22 cellular contexts compared by ENCODE assay signal in genomic region chr2:119317556-119317955, GRCh38. TPM values are rescaled to one million over a fixed set of nuclear protein-coding genes. Genes with fewer than 3 reads are reported as not detected.
DNase-seq lines count a peak whose midpoint lies in the region; ATAC-seq, FAIRE-seq and TF ChIP-seq lines count a peak whose summit lies in the region.
"Had no signal": no experiment of that assay in that cellular context is flagged by ENCODE, and none has a peak within 500 bp of the region (broad histone marks: within the 10 kb centered on the region; RNA-seq: fewer than 3 reads in every experiment).

No MANE protein-coding gene starts in this region.

- POLR2A ChIA-PET in HepG2 (lab: Yijun Ruan, JAX): no interaction called here

- in situ Hi-C loops in HepG2 (cut with HindIII; ENCODE audit: extremely low pct_ligation_motif_present, low pct_unique_long_range_greater_than_20kb): loop anchor here (10.0 kb wide), 1 partner anchor 433 kb away; no protein-coding TSS in a partner anchor

- TF ChIP-seq EP300 in HepG2 (IDR thresholded peaks at IDR 0.05; ENCODE audit: low read depth in 2 of 2, low read length in 2 of 2) (no peak), HepG2 (CRISPR knock-in tag; IDR thresholded peaks at IDR 0.05; ENCODE audit: borderline replicate concordance) (no peak)

- TF ChIP-seq CTCF in HepG2 (CRISPR knock-in tag; IDR thresholded peaks at IDR 0.05) (no peak), right lobe of liver (IDR thresholded peaks at IDR 0.05) (no peak), parathyroid adenoma (IDR thresholded peaks at IDR 0.05) (no peak)

- H2AFZ ChIP-seq in HepG2 (ENCODE audit: low read length): no peak overlapping the region
- H2AFZ ChIP-seq in parathyroid adenoma: no peak overlapping the region

- no peak for TF ChIP-seq POLR2A in HepG2 (IDR thresholded peaks at IDR 0.05; ENCODE audit: insufficient read depth in 1 of 2, low read depth in 2 of 2, low read length in 2 of 2)
- no peak for TF ChIP-seq POLR2A in right lobe of liver (IDR thresholded peaks at IDR 0.05)

- no peak overlapping the region for H3K27ac ChIP-seq in HepG2 (ENCODE audit: extremely low read length, insufficient read depth, low read length)
- no peak overlapping the region for H3K27ac ChIP-seq in right lobe of liver
- H3K27ac ChIP-seq in parathyroid adenoma: peak overlapping the region; percentile 71

- TF ChIP-seq RAD21 in HepG2 (CRISPR knock-in tag; IDR thresholded peaks at IDR 0.05): no peak

- H3K9ac ChIP-seq in HepG2 (ENCODE audit: insufficient read depth, low read depth, low read length) (no peak overlapping the region), adipocyte (ENCODE audit: low read length) (peak overlapping the region; percentile 56), parathyroid adenoma (no peak overlapping the region)

- H3K27me3 ChIP-seq in HepG2 (ENCODE audit: control insufficient read depth in 1 of 2, insufficient read depth in 2 of 2, low read length in 2 of 2) (no peaks in the 10 kb centered on the region), right lobe of liver (no peaks in the 10 kb centered on the region), adipocyte (replicated peaks; ENCODE audit: control insufficient read depth, insufficient read depth, low read length) (no peaks in the 10 kb centered on the region), parathyroid adenoma (ENCODE audit: control insufficient read depth, insufficient read depth, low read length) (no peaks in the 10 kb centered on the region)
- H3K27me3 ChIP-seq: BE2C had no signal

- H4K20me1 ChIP-seq in HepG2 (ENCODE audit: insufficient read depth, low read length): no peaks in the 10 kb centered on the region

- no TSS peak for BruUV-seq in HepG2 (replicated peaks; lab: Mats Ljungman, UMichigan)

- H3K4me2 ChIP-seq in HepG2 (ENCODE audit: low read depth, low read length): no peak overlapping the region
- H3K4me2 ChIP-seq in parathyroid adenoma (ENCODE audit: low read length): peak overlapping the region; percentile 65

- no peaks in the 10 kb centered on the region for H3K36me3 ChIP-seq in HepG2 (replicated peaks in 1 of 2; ENCODE audit: control insufficient read depth in 1 of 2, insufficient read depth in 2 of 2, low read length in 2 of 2)
- no peaks in the 10 kb centered on the region for H3K36me3 ChIP-seq in right lobe of liver
- no peaks in the 10 kb centered on the region for H3K36me3 ChIP-seq in adipocyte (ENCODE audit: control insufficient read depth, insufficient read depth, low read length, severe bottlenecking)
- no peaks in the 10 kb centered on the region for H3K36me3 ChIP-seq in parathyroid adenoma (ENCODE audit: control insufficient read depth, insufficient read depth, low read length)
- H3K36me3 ChIP-seq: BE2C had no signal

- 95% methylated on average over 1 of the region's 1 CpG for WGBS in HepG2 (ENCODE audit: low lambda C conversion rate)
- 87% methylated on average over 1 of the region's 1 CpG for WGBS in right lobe of liver (ENCODE audit: insufficient coverage, low coverage, low lambda C conversion rate, missing lambda C conversion rate)

- CTCF ChIA-PET in HepG2 (lab: Yijun Ruan, JAX; ENCODE audit: low intra/inter-chr PET ratio, low total read pairs): no interaction called here

- DNase-seq in HepG2 (ENCODE audit: low spot score) (no peak), right lobe of liver (no peak), adipocyte (ENCODE audit: low read depth) (no peak), NCI-H2107 treated with DMSO at 0.1 percent for 48 hours (lab: John Stamatoyannopoulos, UW; ENCODE audit: unreplicated experiment) (no peak), AG20443 (ENCODE audit: low spot score) (no peak), NCI-H345 (lab: John Stamatoyannopoulos, UW) (no peak)
- DNase-seq: 8988T; BE2C; C1 segment of cervical spinal cord; CD4-positive, CD25-positive, alpha-beta regulatory T cell; CD8-positive, alpha-beta memory T cell; COR-L47; DMS 273 treated with DMSO at 0.1 percent for 48 hours; DMS53; GDM1; GOT3; H9; KBM-7 had no signal

- H3K9me3 ChIP-seq in HepG2 (ENCODE audit: low read length) (no peaks in the 10 kb centered on the region), right lobe of liver (no peaks in the 10 kb centered on the region), adipocyte (ENCODE audit: control insufficient read depth, low read length) (no peaks in the 10 kb centered on the region), parathyroid adenoma (ENCODE audit: control insufficient read depth, low read length) (no peaks in the 10 kb centered on the region)
- H3K9me3 ChIP-seq: BE2C had no signal

- intact Hi-C loops in HepG2 (cut with micrococcal nuclease; ENCODE audit: unreplicated experiment) (no loop called here), right lobe of liver (cut with DNase I) (no loop called here)

- ATAC-seq in HepG2: no peak
- no peak for ATAC-seq in right lobe of liver
- no peak for ATAC-seq in HG02798 (IDR thresholded peaks at IDR 0.05; ENCODE audit: poor library complexity, unreplicated experiment)

- H3K4me3 ChIP-seq in HepG2 (replicated peaks in 1 of 3; ENCODE audit: insufficient read depth in 1 of 3, low read depth in 2 of 3, low read length in 3 of 3): no peak overlapping the region
- no peak overlapping the region for H3K4me3 ChIP-seq in right lobe of liver
- H3K4me3 ChIP-seq in adipocyte (ENCODE audit: low read length): no peak overlapping the region
- peak overlapping the region; percentile 17 for H3K4me3 ChIP-seq in parathyroid adenoma (ENCODE audit: low read depth, low read length)

- no peak for FAIRE-seq in HepG2 (lab: Jason Lieb, UNC)
- FAIRE-seq: GM12892, GM18507 had no signal

- peaks cover 14% of the 10 kb centered on the region for H3K4me1 ChIP-seq in HepG2 (ENCODE audit: insufficient read depth, low read length)
- H3K4me1 ChIP-seq in right lobe of liver: peaks cover 0 to 14% (median 0%) of the 10 kb centered on the region in 4 donors
- H3K4me1 ChIP-seq in adipocyte (ENCODE audit: control insufficient read depth, insufficient read depth, low read length): peaks cover 40% of the 10 kb centered on the region
- H3K4me1 ChIP-seq in parathyroid adenoma: peaks cover 24% of the 10 kb centered on the region
- H3K4me1 ChIP-seq: BE2C had no signal

- no peaks in the 10 kb centered on the region for H3K79me2 ChIP-seq in HepG2 (ENCODE audit: insufficient read depth, low read length)
- H3K79me2 ChIP-seq in parathyroid adenoma: no peaks in the 10 kb centered on the region

TF ChIP-seq in HepG2, 621 proteins besides CTCF, POLR2A, EP300 and RAD21 (continues in another document):
- TF ChIP-seq FOSL1 (CRISPR knock-in tag; IDR thresholded peaks at IDR 0.05; ENCODE audit: borderline replicate concordance) (no peak), ZNF350 (CRISPR knock-in tag; IDR thresholded peaks at IDR 0.05; ENCODE audit: borderline replicate concordance, low read depth) (no peak)

RNA-seq across cellular contexts. Expression of gene C2orf76, which starts 49.1 kb away (rescaled TPM):
- total RNA-seq in HepG2 (2016; rRNA removed; fragmentation: Illumina TruSeq; extraction: Trizol): 8.5 TPM in 2 replicates
- 4.1 and 6.0 TPM in 2 replicates for total RNA-seq in HepG2 (2016; cell fraction: cytosol; rRNA removed; fragmentation: Illumina TruSeq; extraction: Trizol; ENCODE audit: low read depth)
- total RNA-seq in HepG2 (2016; cell fraction: insoluble cytoplasmic fraction; rRNA removed; fragmentation: Illumina TruSeq; extraction: Trizol): 8.0 and 10.5 TPM in 2 replicates
- 5.2 and 6.1 TPM in 2 replicates for total RNA-seq in HepG2 (2016; cell fraction: membrane; rRNA removed; fragmentation: Illumina TruSeq; extraction: Trizol)
- total RNA-seq in HepG2 (2016; cell fraction: nucleus; rRNA removed; fragmentation: Illumina TruSeq; extraction: Trizol): 4.3 and 7.4 TPM in 2 replicates
- polyA plus RNA-seq in HepG2 (2011; rRNA removed): 6.5 and 7.7 TPM in 2 replicates
- polyA plus RNA-seq in HepG2 (2011; cell fraction: cytosol; rRNA removed): 1.7 and 3.8 TPM in 2 replicates
- polyA plus RNA-seq in HepG2 (2011; cell fraction: nucleus; rRNA removed): 1.0 and 1.4 TPM in 2 replicates
- polyA plus RNA-seq in HepG2 (2012): 5.3 and 7.3 TPM in 2 replicates
- polyA plus RNA-seq in HepG2 (2016; cell fraction: cytosol; fragmentation: Illumina TruSeq; extraction: Trizol; ENCODE audit: low read depth): 5.1 and 5.7 TPM in 2 replicates
- 11.9 and 12.5 TPM in 2 replicates for polyA plus RNA-seq in HepG2 (2016; cell fraction: insoluble cytoplasmic fraction; fragmentation: Illumina TruSeq; extraction: Trizol; ENCODE audit: low read depth)
- polyA plus RNA-seq in HepG2 (2016; cell fraction: membrane; fragmentation: Illumina TruSeq; extraction: Trizol; ENCODE audit: low read depth): 4.6 and 5.4 TPM in 2 replicates
- polyA plus RNA-seq in HepG2 (2016; cell fraction: nucleus; fragmentation: Illumina TruSeq; extraction: Trizol; ENCODE audit: insufficient read depth, low read depth): 3.6 and 7.1 TPM in 2 replicates
- polyA minus RNA-seq in HepG2 (2011; rRNA and poly(A)+ RNA removed; ENCODE audit: low replicate concordance): 0.96 and 1.4 TPM in 2 replicates
- polyA minus RNA-seq in HepG2 (2011; cell fraction: cytosol; rRNA and poly(A)+ RNA removed): 1.5 and 1.8 TPM in 2 replicates
- 3.7 and 4.2 TPM in 2 replicates for polyA minus RNA-seq in HepG2 (2011; cell fraction: nucleus; rRNA and poly(A)+ RNA removed)
- 1 to 10 TPM; 2.6 to 5.5 (median 3.5) TPM for total RNA-seq in right lobe of liver

RNA-seq across cellular contexts. Expression of gene DBI, which starts 49.2 kb away (rescaled TPM):
- total RNA-seq in HepG2 (2016; rRNA removed; fragmentation: Illumina TruSeq; extraction: Trizol): 659 and 853 TPM in 2 replicates
- 310 and 434 TPM in 2 replicates for total RNA-seq in HepG2 (2016; cell fraction: cytosol; rRNA removed; fragmentation: Illumina TruSeq; extraction: Trizol; ENCODE audit: low read depth)
- total RNA-seq in HepG2 (2016; cell fraction: insoluble cytoplasmic fraction; rRNA removed; fragmentation: Illumina TruSeq; extraction: Trizol): 674 and 918 TPM in 2 replicates
- 378 and 472 TPM in 2 replicates for total RNA-seq in HepG2 (2016; cell fraction: membrane; rRNA removed; fragmentation: Illumina TruSeq; extraction: Trizol)
- 241 and 297 TPM in 2 replicates for total RNA-seq in HepG2 (2016; cell fraction: nucleus; rRNA removed; fragmentation: Illumina TruSeq; extraction: Trizol)
- 330 and 331 TPM in 2 replicates for polyA plus RNA-seq in HepG2 (2011; rRNA removed)
- polyA plus RNA-seq in HepG2 (2011; cell fraction: cytosol; rRNA removed): 381 and 407 TPM in 2 replicates
- polyA plus RNA-seq in HepG2 (2011; cell fraction: nucleus; rRNA removed): 73.2 and 81.0 TPM in 2 replicates
- 321 and 573 TPM in 2 replicates for polyA plus RNA-seq in HepG2 (2012)
- 519 and 818 TPM in 2 replicates for polyA plus RNA-seq in HepG2 (2016; cell fraction: cytosol; fragmentation: Illumina TruSeq; extraction: Trizol; ENCODE audit: low read depth)
- polyA plus RNA-seq in HepG2 (2016; cell fraction: insoluble cytoplasmic fraction; fragmentation: Illumina TruSeq; extraction: Trizol; ENCODE audit: low read depth): 1,321 and 1,540 TPM in 2 replicates
- polyA plus RNA-seq in HepG2 (2016; cell fraction: membrane; fragmentation: Illumina TruSeq; extraction: Trizol; ENCODE audit: low read depth): 517 and 687 TPM in 2 replicates
- 644 and 685 TPM in 2 replicates for polyA plus RNA-seq in HepG2 (2016; cell fraction: nucleus; fragmentation: Illumina TruSeq; extraction: Trizol; ENCODE audit: insufficient read depth, low read depth)
- 87.2 and 175 TPM in 2 replicates for polyA minus RNA-seq in HepG2 (2011; rRNA and poly(A)+ RNA removed; ENCODE audit: low replicate concordance)
- polyA minus RNA-seq in HepG2 (2011; cell fraction: cytosol; rRNA and poly(A)+ RNA removed): 58.8 and 65.3 TPM in 2 replicates
- 84.6 and 100.0 TPM in 2 replicates for polyA minus RNA-seq in HepG2 (2011; cell fraction: nucleus; rRNA and poly(A)+ RNA removed)
- total RNA-seq in right lobe of liver: 100 to 1,000 TPM; 132 to 314 (median 191) TPM
